7 cellular contexts compared by ENCODE assay signal in genomic region chr16:75463417-75464129, GRCh38. TPM values are rescaled to one million over a fixed set of nuclear protein-coding genes. Genes with fewer than 3 reads are reported as not detected.
DNase-seq lines count a peak whose midpoint lies in the region; ATAC-seq and TF ChIP-seq lines count a peak whose summit lies in the region.
"Not testable (repeated sequence)": the region's sequence is repeated elsewhere in the genome, so short reads cannot be mapped to it uniquely, and the experiment has no call there.

No MANE protein-coding gene starts in this region.

- CTCF ChIA-PET in activated B cell treated with CpG ODN at 0.5 μM for 24 hours (lab: Charles Lee) = interaction anchor here (1.0 to 1.1 kb wide), 2 partner anchors 9 to 43 kb away, joined by 3 read pairs; no protein-coding TSS in a partner anchor

- peak; percentile 2 for ATAC-seq in GM18508 (IDR thresholded peaks at IDR 0.05; ENCODE audit: insufficient read depth, unreplicated experiment)
- ATAC-seq in HG02798 (IDR thresholded peaks at IDR 0.05; ENCODE audit: poor library complexity, unreplicated experiment) = peak; percentile 15
- ATAC-seq in activated B cell treated with CpG ODN at 0.5 μM for 24 hours (ENCODE audit: low read depth) = peak; percentile 0
- not testable (repeated sequence) for ATAC-seq in central memory CD8-positive, alpha-beta T cell (replicated peaks; ENCODE audit: extremely low read depth, poor library complexity, severe bottlenecking)

- H3K9me3 Mint-ChIP-seq in activated B cell treated with CpG ODN at 0.5 μM for 24 hours; central memory CD8-positive, alpha-beta T cell: not testable (repeated sequence)

- not testable (repeated sequence) for H3K4me1 ChIP-seq in prostate gland (replicated peaks)

- not testable (repeated sequence) for TF ChIP-seq POLR2A in prostate gland (IDR thresholded peaks at IDR 0.05)

- peak overlapping the region; percentile 85 to 92 for H3K4me3 ChIP-seq in prostate gland

- 2% methylated on average over 39 of the region's 39 CpGs for WGBS in prostate gland

- not testable (repeated sequence) for H3K27me3 ChIP-seq in prostate gland (replicated peaks; ENCODE audit: insufficient read depth)

- peak overlapping the region; percentile 96 to 98 for H3K27ac ChIP-seq in prostate gland

- H3K4me3 Mint-ChIP-seq in activated B cell treated with CpG ODN at 0.5 μM for 24 hours = peak overlapping the region; percentile 92
- H3K4me3 Mint-ChIP-seq in central memory CD8-positive, alpha-beta T cell = peak overlapping the region; percentile 94

- intact Hi-C loops in activated B cell treated with CpG ODN at 0.5 μM for 24 hours (cut with micrococcal nuclease) = loop anchor here (1.0 to 10.0 kb wide), 10 partner anchors 30 to 1749 kb away; partner anchors contain the start of genes ADAT1, CFDP1, GABARAPL2 and KARS1
- intact Hi-C loops in prostate gland (cut with DNase I) = loop anchor here (1.0 to 2.0 kb wide), 2 partner anchors 29 to 264 kb away; no protein-coding TSS in a partner anchor

- peak overlapping the region; percentile 84 for H3K27ac Mint-ChIP-seq in activated B cell treated with CpG ODN at 0.5 μM for 24 hours
- peak overlapping the region; percentile 96 for H3K27ac Mint-ChIP-seq in central memory CD8-positive, alpha-beta T cell (ENCODE audit: low read depth)

- POLR2A ChIA-PET in activated B cell treated with CpG ODN at 0.5 μM for 24 hours (lab: Charles Lee) = interaction anchor here (0.5 to 3.1 kb wide), 7 partner anchors 30 to 211 kb away, joined by 3 to 14 read pairs (median 5); partner anchors contain the start of genes ADAT1, CFDP1 and TERF2IP

- not testable (repeated sequence) for TF ChIP-seq CTCF in activated B cell treated with CpG ODN at 0.5 μM for 24 hours (IDR thresholded peaks at IDR 0.05); prostate gland (IDR thresholded peaks at IDR 0.05)

- peaks cover 41% of the 10 kb centered on the region for H3K4me1 Mint-ChIP-seq in activated B cell treated with CpG ODN at 0.5 μM for 24 hours
- peaks cover 51% of the 10 kb centered on the region for H3K4me1 Mint-ChIP-seq in central memory CD8-positive, alpha-beta T cell

- H3K9me3 ChIP-seq in prostate gland = not testable (repeated sequence)

- not testable (repeated sequence) for H3K27me3 Mint-ChIP-seq in activated B cell treated with CpG ODN at 0.5 μM for 24 hours; central memory CD8-positive, alpha-beta T cell

- peak; percentile 39 for DNase-seq in NCI-H1092 treated with DMSO at 0.1 percent for 48 hours (lab: John Stamatoyannopoulos, UW)
- DNase-seq in activated B cell treated with CpG ODN at 0.5 μM for 24 hours; central memory CD8-positive, alpha-beta T cell (ENCODE audit: low spot score in 2 of 2); prostate gland (ENCODE audit: low spot score): not testable (repeated sequence)
- peak; percentile 62 for DNase-seq in iPS-NIHi11 (ENCODE audit: low spot score)

- H3K36me3 ChIP-seq in prostate gland = not testable (repeated sequence)

- not testable (repeated sequence) for H3K36me3 Mint-ChIP-seq in activated B cell treated with CpG ODN at 0.5 μM for 24 hours (ENCODE audit: low read depth)
- peaks cover 19% of the 10 kb centered on the region for H3K36me3 Mint-ChIP-seq in central memory CD8-positive, alpha-beta T cell (ENCODE audit: insufficient read depth)

RNA-seq across cellular contexts. Expression of gene TMEM170A, which starts 0.9 kb away (rescaled TPM):
- total RNA-seq in activated B cell treated with CpG ODN at 0.5 μM for 24 hours (25.3 and 28.3 TPM in 2 replicates), prostate gland (10 to 100 TPM; 21.5 to 35.9 TPM)

RNA-seq across cellular contexts. Expression of gene CFDP1, which starts 30.3 kb away (rescaled TPM):
- total RNA-seq in activated B cell treated with CpG ODN at 0.5 μM for 24 hours (27.7 and 32.0 TPM in 2 replicates), prostate gland (100 to 1,000 TPM in 1 of 2 donors, 10 to 100 TPM in 1; 67.9 to 101 TPM)

RNA-seq across cellular contexts. Expression of gene CHST6, which starts 31.7 kb away (rescaled TPM):
- total RNA-seq in activated B cell treated with CpG ODN at 0.5 μM for 24 hours (0.02 and 0.05 TPM in 2 replicates), prostate gland (1 to 10 TPM in 1 of 2 donors, under 1 TPM in 1; 0.23 to 9.5 TPM)
